ENCODE assay signal across 26 cellular contexts in genomic region chr16:68219708-68220378, GRCh38.
A peak's percentile ranks its signal among the peaks of the same experiment; 100 is the strongest.
DNase-seq lines count a peak whose midpoint lies in the region; ATAC-seq and TF ChIP-seq lines count a peak whose summit lies in the region.
"Had no signal": no experiment of that assay in that cellular context is flagged by ENCODE, and none has a peak within 500 bp of the region (broad histone marks: within the 10 kb centered on the region; RNA-seq: fewer than 3 reads in every experiment).

No MANE protein-coding gene starts in this region.

- H3K27me3 Mint-ChIP-seq in stimulated activated naive CD8-positive, alpha-beta T cell treated with anti-CD3 and anti-CD28 coated beads, Interleukin-15, Interleukin-2, amounts not matched to agents 100 ng/mL and 50 ng/mL, for 24 hours, result no peaks in the 10 kb centered on the region
- H3K27me3 Mint-ChIP-seq in stimulated activated naive CD8-positive, alpha-beta T cell treated with anti-CD3 and anti-CD28 coated beads, Interleukin-15, amount 100 ng/mL, for 72 hours, result no peaks in the 10 kb centered on the region
- no peaks in the 10 kb centered on the region for H3K27me3 Mint-ChIP-seq in activated naive CD8-positive, alpha-beta T cell treated with anti-CD3 and anti-CD28 coated beads, Interleukin-2, amount 50 U/mL, for 24 hours
- H3K27me3 Mint-ChIP-seq in nephron progenitor cell (ENCODE audit: low read depth, poor library complexity), result no peaks in the 10 kb centered on the region
- H3K27me3 Mint-ChIP-seq: activated CD4-positive, alpha-beta memory T cell treated with anti-CD3 and anti-CD28 coated beads for 36 hours had no signal

- H3K4me1 Mint-ChIP-seq in stimulated activated naive CD8-positive, alpha-beta T cell treated with anti-CD3 and anti-CD28 coated beads, Interleukin-15, Interleukin-2, amounts not matched to agents 100 ng/mL and 50 ng/mL, for 24 hours (ENCODE audit: low read depth), result peaks cover 7% of the 10 kb centered on the region
- H3K4me1 Mint-ChIP-seq in stimulated activated naive CD8-positive, alpha-beta T cell treated with anti-CD3 and anti-CD28 coated beads, Interleukin-15, amount 100 ng/mL, for 72 hours, result no peaks in the 10 kb centered on the region
- H3K4me1 Mint-ChIP-seq in activated naive CD8-positive, alpha-beta T cell treated with anti-CD3 and anti-CD28 coated beads, Interleukin-2, amount 50 U/mL, for 24 hours, result peaks cover 10% of the 10 kb centered on the region
- peaks cover 6% of the 10 kb centered on the region for H3K4me1 Mint-ChIP-seq in nephron progenitor cell

- no peak for DNase-seq in stimulated activated naive CD8-positive, alpha-beta T cell treated with anti-CD3 and anti-CD28 coated beads, Interleukin-15, amount 100 ng/mL, for 72 hours
- no peak for DNase-seq in activated naive CD8-positive, alpha-beta T cell treated with anti-CD3 and anti-CD28 coated beads, Interleukin-2, amount 50 U/mL, for 24 hours
- DNase-seq in nephron progenitor cell (no peak), NCI-H1092 treated with DMSO at 0.1 percent for 48 hours (lab: John Stamatoyannopoulos, UW) (no peak), T-helper 9 cell (no peak)
- no peak for DNase-seq in effector CD4-positive, alpha-beta T cell
- DNase-seq: activated CD4-positive, alpha-beta memory T cell treated with anti-CD3 and anti-CD28 coated beads for 36 hours; activated T-cell treated with anti-CD3 and anti-CD28 coated beads, Interleukin-2, amount 50 U/mL, for 4 hours; cerebellar nuclear complex; erythroblast; foreskin fibroblast; immature natural killer cell; KG1; left ventricle myocardium superior; NCI-H1694; NCI-H2171 treated with DMSO at 0.1 percent for 48 hours; NCI-H526; retina; SK-N-SH; stimulated activated CD4-positive, alpha-beta T cell treated with anti-CD3 and anti-CD28 coated beads, Interleukin-2, amount 100 ng/mL, for 48 hours; WERI-Rb-1 had no signal

- no peak overlapping the region for H3K4me3 Mint-ChIP-seq in stimulated activated naive CD8-positive, alpha-beta T cell treated with anti-CD3 and anti-CD28 coated beads, Interleukin-15, Interleukin-2, amounts not matched to agents 100 ng/mL and 50 ng/mL, for 24 hours
- H3K4me3 Mint-ChIP-seq in stimulated activated naive CD8-positive, alpha-beta T cell treated with anti-CD3 and anti-CD28 coated beads, Interleukin-15, amount 100 ng/mL, for 72 hours, result no peak overlapping the region
- H3K4me3 Mint-ChIP-seq in activated naive CD8-positive, alpha-beta T cell treated with anti-CD3 and anti-CD28 coated beads, Interleukin-2, amount 50 U/mL, for 24 hours, result no peak overlapping the region
- H3K4me3 Mint-ChIP-seq in nephron progenitor cell, result no peak overlapping the region
- H3K4me3 Mint-ChIP-seq: activated CD4-positive, alpha-beta memory T cell treated with anti-CD3 and anti-CD28 coated beads for 36 hours; activated T-cell treated with anti-CD3 and anti-CD28 coated beads, Interleukin-2, amount 50 U/mL, for 4 hours; immature natural killer cell; T-helper 2 cell treated with Interferon-gamma antibody and Interleukin-4, amounts not matched to agents 5 μg/mL and 100 μg/mL, for 36 hours had no signal

- no peaks in the 10 kb centered on the region for H3K9me3 Mint-ChIP-seq in stimulated activated naive CD8-positive, alpha-beta T cell treated with anti-CD3 and anti-CD28 coated beads, Interleukin-15, Interleukin-2, amounts not matched to agents 100 ng/mL and 50 ng/mL, for 24 hours
- H3K9me3 Mint-ChIP-seq in stimulated activated naive CD8-positive, alpha-beta T cell treated with anti-CD3 and anti-CD28 coated beads, Interleukin-15, amount 100 ng/mL, for 72 hours, result no peaks in the 10 kb centered on the region
- H3K9me3 Mint-ChIP-seq in activated naive CD8-positive, alpha-beta T cell treated with anti-CD3 and anti-CD28 coated beads, Interleukin-2, amount 50 U/mL, for 24 hours, result no peaks in the 10 kb centered on the region
- no peaks in the 10 kb centered on the region for H3K9me3 Mint-ChIP-seq in nephron progenitor cell
- H3K9me3 Mint-ChIP-seq: activated CD4-positive, alpha-beta memory T cell treated with anti-CD3 and anti-CD28 coated beads for 36 hours; activated naive CD4-positive, alpha-beta T cell treated with anti-CD3 and anti-CD28 coated beads, Interleukin-2, amount 50 U/mL, for 72 hours; activated T-cell treated with anti-CD3 and anti-CD28 coated beads, Interleukin-2, amount 50 U/mL, for 4 hours; immature natural killer cell; T-helper 2 cell treated with Interferon-gamma antibody and Interleukin-4, amounts not matched to agents 5 μg/mL and 100 μg/mL, for 36 hours had no signal

- peaks cover 47% of the 10 kb centered on the region for H3K36me3 Mint-ChIP-seq in stimulated activated naive CD8-positive, alpha-beta T cell treated with anti-CD3 and anti-CD28 coated beads, Interleukin-15, Interleukin-2, amounts not matched to agents 100 ng/mL and 50 ng/mL, for 24 hours (ENCODE audit: low read depth)
- peaks cover 17% of the 10 kb centered on the region for H3K36me3 Mint-ChIP-seq in activated naive CD8-positive, alpha-beta T cell treated with anti-CD3 and anti-CD28 coated beads, Interleukin-2, amount 50 U/mL, for 24 hours (ENCODE audit: low read depth)
- H3K36me3 Mint-ChIP-seq in nephron progenitor cell (ENCODE audit: low read depth), result peaks cover 36% of the 10 kb centered on the region
- H3K36me3 Mint-ChIP-seq: activated naive CD4-positive, alpha-beta T cell treated with anti-CD3 and anti-CD28 coated beads, Interleukin-2, amount 50 U/mL, for 72 hours had no signal

- ATAC-seq in stimulated activated naive CD8-positive, alpha-beta T cell treated with anti-CD3 and anti-CD28 coated beads, Interleukin-15, amount 100 ng/mL, for 72 hours, result no peak
- ATAC-seq in activated naive CD8-positive, alpha-beta T cell treated with anti-CD3 and anti-CD28 coated beads, Interleukin-2, amount 50 U/mL, for 24 hours, result no peak
- no peak for ATAC-seq in GM18870 (IDR thresholded peaks at IDR 0.05; ENCODE audit: unreplicated experiment)
- ATAC-seq: activated naive CD4-positive, alpha-beta T cell treated with anti-CD3 and anti-CD28 coated beads, Interleukin-2, amount 50 U/mL, for 72 hours; activated T-cell treated with anti-CD3 and anti-CD28 coated beads, Interleukin-2, amount 50 U/mL, for 4 hours; left ventricle myocardium superior; mucosa of descending colon had no signal

- peak overlapping the region; percentile 53 for H3K27ac Mint-ChIP-seq in stimulated activated naive CD8-positive, alpha-beta T cell treated with anti-CD3 and anti-CD28 coated beads, Interleukin-15, Interleukin-2, amounts not matched to agents 100 ng/mL and 50 ng/mL, for 24 hours
- H3K27ac Mint-ChIP-seq in stimulated activated naive CD8-positive, alpha-beta T cell treated with anti-CD3 and anti-CD28 coated beads, Interleukin-15, amount 100 ng/mL, for 72 hours, result peak overlapping the region in 1 of 2 donors; percentile 44
- peak overlapping the region; percentile 33 for H3K27ac Mint-ChIP-seq in activated naive CD8-positive, alpha-beta T cell treated with anti-CD3 and anti-CD28 coated beads, Interleukin-2, amount 50 U/mL, for 24 hours
- peak overlapping the region; percentile 32 for H3K27ac Mint-ChIP-seq in nephron progenitor cell
- H3K27ac Mint-ChIP-seq: activated CD4-positive, alpha-beta memory T cell treated with anti-CD3 and anti-CD28 coated beads for 36 hours; T-helper 2 cell treated with Interferon-gamma antibody and Interleukin-4, amounts not matched to agents 5 μg/mL and 100 μg/mL, for 36 hours had no signal

- TF ChIP-seq CTCF in nephron progenitor cell (IDR thresholded peaks at IDR 0.05), result no peak
